7 cellular contexts compared by ENCODE assay signal in the genomic region with DNA sequence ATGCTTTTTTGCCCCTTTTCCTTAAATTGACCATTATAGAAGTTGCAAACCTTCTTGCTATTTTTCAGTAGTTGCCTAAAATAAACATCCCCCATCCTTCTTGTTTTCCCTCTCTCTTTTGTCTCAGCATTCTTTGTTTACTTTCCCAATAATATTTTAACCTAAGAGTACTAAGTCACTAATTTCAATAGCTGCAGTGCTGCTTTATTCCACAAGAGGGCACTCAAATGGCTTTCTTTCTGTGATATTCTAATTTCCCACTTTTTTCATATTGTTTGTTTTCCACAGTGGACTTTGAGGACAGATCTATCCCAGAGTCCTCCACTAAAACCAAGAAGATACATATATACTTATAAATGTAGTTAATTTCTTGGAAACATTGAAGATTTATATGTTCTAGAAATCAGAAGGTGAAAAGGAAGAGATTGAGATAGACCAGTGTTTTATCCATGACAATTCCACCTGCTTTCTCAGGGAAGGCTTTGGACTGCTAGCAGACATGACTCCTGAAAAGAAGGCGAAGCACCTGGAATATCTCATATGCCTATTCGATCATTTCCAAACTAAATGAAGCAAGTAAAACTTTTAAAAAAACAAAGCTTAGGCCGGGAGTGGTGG.
A peak's percentile ranks its signal among the peaks of the same experiment; 100 is the strongest.
DNase-seq lines count a peak whose midpoint lies in the region; ATAC-seq and TF ChIP-seq lines count a peak whose summit lies in the region.

No MANE protein-coding gene starts in this region.

- no peaks in the 10 kb centered on the region for H3K36me3 Mint-ChIP-seq in activated T-helper 17 cell treated with anti-CD3 and anti-CD28 coated beads, Interleukin-2, amount 50 U/mL, for 72 hours (ENCODE audit: low read depth)

- no peak overlapping the region for H3K27ac Mint-ChIP-seq in activated T-helper 17 cell treated with anti-CD3 and anti-CD28 coated beads, Interleukin-2, amount 50 U/mL, for 72 hours

- H3K27ac ChIP-seq in Karpas-422 (ENCODE audit: low read length) (no peak overlapping the region), liver (ENCODE audit: low read depth in 1 of 2, low read length in 2 of 2) (no peak overlapping the region)

- H3K4me3 Mint-ChIP-seq in activated T-helper 17 cell treated with anti-CD3 and anti-CD28 coated beads, Interleukin-2, amount 50 U/mL, for 72 hours: no peak overlapping the region

- H3K9me3 Mint-ChIP-seq in activated T-helper 17 cell treated with anti-CD3 and anti-CD28 coated beads, Interleukin-2, amount 50 U/mL, for 72 hours: no peaks in the 10 kb centered on the region

- H3K9me3 ChIP-seq in Karpas-422 (ENCODE audit: low read length) (peaks cover 8% of the 10 kb centered on the region; the same call in 1 of the 2 replicates), liver (ENCODE audit: control insufficient read depth in 4 of 4, low read length in 3 of 4) (no peaks in the 10 kb centered on the region)

- ATAC-seq in activated T-helper 17 cell treated with anti-CD3 and anti-CD28 coated beads, Interleukin-2, amount 50 U/mL, for 72 hours (replicated peaks): no peak
- no peak for ATAC-seq in GM18868 (IDR thresholded peaks at IDR 0.05; ENCODE audit: unreplicated experiment)
- no peak for ATAC-seq in HG03025 (IDR thresholded peaks at IDR 0.05; ENCODE audit: low FRiP score, unreplicated experiment)

- WGBS in liver: 84% methylated on average over 3 of the region's 3 CpGs

- H3K79me2 ChIP-seq in Karpas-422 (ENCODE audit: low read length): no peaks in the 10 kb centered on the region

- H3K36me3 ChIP-seq in Karpas-422 (ENCODE audit: insufficient read depth, low read length): no peaks in the 10 kb centered on the region
- no peaks in the 10 kb centered on the region for H3K36me3 ChIP-seq in liver (ENCODE audit: control insufficient read depth in 4 of 4, insufficient read depth in 3 of 4, low read depth in 1 of 4, low read length in 3 of 4)

- H3K4me1 ChIP-seq in Karpas-422 (ENCODE audit: low read length): no peaks in the 10 kb centered on the region
- H3K4me1 ChIP-seq in liver (ENCODE audit: control insufficient read depth in 4 of 4, insufficient read depth in 4 of 4, low read length in 3 of 4): no peaks in the 10 kb centered on the region

- H2AFZ ChIP-seq in Karpas-422 (ENCODE audit: low read length): no peak overlapping the region

- no peaks in the 10 kb centered on the region for H3K4me1 Mint-ChIP-seq in activated T-helper 17 cell treated with anti-CD3 and anti-CD28 coated beads, Interleukin-2, amount 50 U/mL, for 72 hours

- H3K27me3 ChIP-seq in Karpas-422 (ENCODE audit: low read length) (no peaks in the 10 kb centered on the region), liver (ENCODE audit: control insufficient read depth in 4 of 4, insufficient read depth in 4 of 4, low read length in 3 of 4) (no peaks in the 10 kb centered on the region)

- H3K9ac ChIP-seq in Karpas-422 (ENCODE audit: low read length) (no peak overlapping the region), liver (ENCODE audit: low read depth in 1 of 2, low read length in 2 of 2) (no peak overlapping the region)

- H3K4me3 ChIP-seq in Karpas-422 (ENCODE audit: low read length) (no peak overlapping the region), astrocyte of the cerebellum (ENCODE audit: low read depth, low read length) (no peak overlapping the region), liver (ENCODE audit: low read depth in 1 of 3, low read length in 3 of 3) (no peak overlapping the region)

- no peaks in the 10 kb centered on the region for H3K9me2 ChIP-seq in Karpas-422 (replicated peaks; ENCODE audit: insufficient read depth, low read length)

- peaks cover 4% of the 10 kb centered on the region for H3K27me3 Mint-ChIP-seq in activated T-helper 17 cell treated with anti-CD3 and anti-CD28 coated beads, Interleukin-2, amount 50 U/mL, for 72 hours

- DNase-seq in DMS53 treated with DMSO at 0.1 percent for 48 hours (lab: John Stamatoyannopoulos, UW; ENCODE audit: unreplicated experiment) (peak; percentile 10), Karpas-422 (peak; percentile 67), astrocyte of the cerebellum (ENCODE audit: low read depth) (peak; percentile 8)

- H4K20me1 ChIP-seq in Karpas-422 (ENCODE audit: insufficient read depth, low read depth, low read length): no peaks in the 10 kb centered on the region

- TF ChIP-seq RAD21 in liver (IDR thresholded peaks at IDR 0.05): peak; percentile 68 to 78

- no peak overlapping the region for H3K4me2 ChIP-seq in Karpas-422 (ENCODE audit: low read depth, low read length, poor library complexity, severe bottlenecking)

- in situ Hi-C loops in astrocyte of the cerebellum (cut with HindIII; ENCODE audit: low sequenced_read_pairs): no loop called here

- peak; percentile 80 for TF ChIP-seq CTCF in astrocyte of the cerebellum (IDR thresholded peaks at IDR 0.05; ENCODE audit: low read depth, low read length, missing control alignments)
- TF ChIP-seq CTCF in liver (IDR thresholded peaks at IDR 0.05; ENCODE audit: low read depth, low read length, missing input control): peak; percentile 82

TF ChIP-seq in liver, 16 proteins besides CTCF, POLR2A, EP300 and RAD21:
- TF ChIP-seq HNF4A (conservative IDR thresholded peaks at IDR 0.05) (no peak), JUND (IDR thresholded peaks at IDR 0.05) (no peak), FOXA2 (IDR thresholded peaks at IDR 0.05) (peak; percentile 25), TAF1 (conservative IDR thresholded peaks at IDR 0.05) (no peak), EGR1 (IDR thresholded peaks at IDR 0.05; ENCODE audit: low read depth in 2 of 2) (no peak), YY1 (IDR thresholded peaks at IDR 0.05) (no peak)

Comparison
In these comparisons a context has a peak if more than half of its experiments do, and no peak if none do; other contexts are left out.
1. DNase-seq: peak in every context shown above with its lines; median percentile 67 in Karpas-422; 10 in DMS53 treated with DMSO at 0.1 percent for 48 hours; 8 in astrocyte of the cerebellum.